24 cellular contexts compared by ENCODE assay signal in the genomic region with DNA sequence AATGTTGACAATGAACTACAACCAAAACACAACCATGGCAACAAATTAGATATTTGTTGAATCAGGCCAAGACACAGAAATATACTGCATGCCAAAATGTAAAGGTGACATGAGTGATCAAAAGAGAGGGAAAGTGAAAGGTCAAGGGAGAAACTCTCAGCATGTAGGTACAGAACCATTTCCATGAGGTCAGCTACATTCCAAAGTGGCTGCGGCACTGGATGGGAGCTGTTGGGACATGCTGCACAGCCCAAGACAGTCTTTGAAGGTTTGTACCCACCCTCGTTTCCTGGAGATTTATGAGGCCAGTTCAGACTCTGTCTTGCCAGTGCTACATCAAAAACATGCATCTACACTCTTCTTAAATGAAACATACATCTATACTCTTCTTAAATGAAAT.
"Had no signal": no experiment of that assay in that cellular context is flagged by ENCODE, and none has a peak within 500 bp of the region (broad histone marks: within the 10 kb centered on the region; RNA-seq: fewer than 3 reads in every experiment).

No MANE protein-coding gene starts in this region.

- H3K27ac ChIP-seq: adrenal gland, gastroesophageal sphincter, hepatocyte, right lobe of liver, upper lobe of left lung, VCaP had no signal

- H3K36me3 ChIP-seq: adrenal gland, gastroesophageal sphincter, right lobe of liver, upper lobe of left lung had no signal

- H2AFZ ChIP-seq: hepatocyte had no signal

- H3K27me3 ChIP-seq: adrenal gland, gastroesophageal sphincter, hepatocyte, right lobe of liver, upper lobe of left lung had no signal

- H3K79me2 ChIP-seq: hepatocyte had no signal

- H3K4me3 ChIP-seq: adrenal gland, gastroesophageal sphincter, hepatocyte, right lobe of liver, skin epidermis, upper lobe of left lung had no signal

- H3K4me1 ChIP-seq: adrenal gland, gastroesophageal sphincter, right lobe of liver, upper lobe of left lung had no signal

- ATAC-seq: gastroesophageal sphincter; natural killer cell treated with Interleukin-12 subunit alpha and Interleukin-12 subunit beta and Interleukin-15 and Interleukin-18, amount 100 ng/mL, for 72 hours; right lobe of liver; stimulated activated effector memory CD8-positive, alpha-beta T cell treated with anti-CD3 and anti-CD28 coated beads, Interleukin-12 subunit alpha, Interleukin-12 subunit beta, amount 100 ng/mL, for 72 hours had no signal

- DNase-seq: activated CD4-positive, alpha-beta T cell treated with anti-CD3 and anti-CD28 coated beads for 4 hours; activated CD4-positive, alpha-beta T cell treated with anti-CD3 and anti-CD28 coated beads, Interleukin-2, amount 50 U/mL, for 4 hours; activated effector memory CD4-positive, alpha-beta T cell treated with Interleukin-2 at 50 U/mL for 16 hours; activated naive CD4-positive, alpha-beta T cell treated with anti-CD3 and anti-CD28 coated beads for 36 hours; activated naive CD8-positive, alpha-beta T cell treated with anti-CD3 and anti-CD28 coated beads for 36 hours; activated T-cell treated with anti-CD3 and anti-CD28 coated beads for 4 hours; adrenal gland; aorta; central memory CD4-positive, alpha-beta T cell; kidney; mesenchymal stem cell; posterior cingulate gyrus; right lobe of liver; stimulated activated CD4-positive, alpha-beta T cell treated with anti-CD3 and anti-CD28 coated beads, Interleukin-4, amount 100 ng/mL, for 24 hours; T-helper 9 cell; upper lobe of left lung had no signal

- H3K4me2 ChIP-seq: hepatocyte had no signal

- FAIRE-seq: endothelial cell of umbilical vein, kidney, TTC549 had no signal

- H3K9me3 ChIP-seq: adrenal gland, gastroesophageal sphincter, right lobe of liver, upper lobe of left lung had no signal
